In the genomic region with DNA sequence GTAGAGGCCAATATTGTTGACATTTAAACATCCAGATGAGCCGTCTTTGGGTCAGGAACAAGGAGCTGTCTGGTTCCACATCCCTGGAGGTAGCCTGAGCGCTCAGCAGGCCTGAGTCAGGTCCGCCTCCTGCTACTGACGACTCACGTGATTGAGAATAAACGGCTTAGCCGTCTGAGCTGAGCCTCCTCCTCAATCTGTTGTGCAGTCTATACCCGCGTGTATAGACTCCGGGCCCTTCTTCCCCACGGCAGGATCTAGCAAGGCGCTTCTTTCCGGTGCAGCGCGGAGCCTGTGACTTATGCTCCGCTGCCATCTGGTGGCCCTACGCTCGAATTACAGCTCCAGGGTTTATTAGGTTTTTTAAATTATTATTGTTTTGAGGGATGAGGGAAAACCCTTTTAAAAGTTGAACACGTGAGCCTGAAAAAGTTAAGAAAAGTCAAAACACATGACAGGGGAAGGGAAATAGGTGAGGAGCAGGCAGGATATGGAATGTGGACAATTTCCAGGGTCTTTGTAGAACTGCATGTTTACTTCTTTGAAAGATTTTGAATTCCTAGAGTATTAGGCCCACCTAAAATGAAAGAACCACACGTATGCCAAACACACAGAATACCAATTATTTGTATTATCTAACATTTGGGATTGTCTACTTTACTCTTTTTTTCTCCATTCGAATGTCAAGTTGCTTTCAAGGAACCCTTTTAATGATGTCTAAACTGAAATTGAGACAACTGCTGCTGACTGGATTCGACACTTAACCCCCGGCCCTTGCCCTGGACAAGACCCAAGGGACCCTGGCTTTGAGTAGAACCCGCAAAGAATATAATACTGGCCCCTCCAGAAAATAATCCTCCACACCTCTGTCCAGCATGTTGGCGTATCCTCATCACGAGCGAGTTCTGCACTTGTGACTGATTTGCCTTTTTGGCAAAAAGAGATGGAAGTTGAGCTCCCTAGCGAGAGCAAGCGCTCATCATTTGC, we compare ENCODE assay signal across 8 cellular contexts.
A peak's percentile ranks its signal among the peaks of the same experiment; 100 is the strongest.
DNase-seq lines count a peak whose midpoint lies in the region; ATAC-seq and TF ChIP-seq lines count a peak whose summit lies in the region.

No MANE protein-coding gene starts in this region.

- TF ChIP-seq CTCF in BJ (IDR thresholded peaks at IDR 0.05; ENCODE audit: insufficient read depth, low read depth, low read length), result peak; percentile 89

- H3K27me3 ChIP-seq in BJ (ENCODE audit: control insufficient read depth, insufficient read depth, low read length), result no peaks in the 10 kb centered on the region

- CTCF ChIA-PET in BJ (lab: Yijun Ruan, JAX), result interaction anchor here (0.6 to 3.6 kb wide), 32 partner anchors 10 to 469 kb away, joined by 3 to 70 read pairs (median 4); no protein-coding TSS in a partner anchor
- CTCF ChIA-PET in activated CD4-positive, alpha-beta memory T cell treated with anti-CD3 and anti-CD28 coated beads for 36 hours (lab: Charles Lee), result interaction anchor here (0.6 to 5.4 kb wide), 28 partner anchors 9 to 323 kb away, joined by 3 to 174 read pairs (median 4); no protein-coding TSS in a partner anchor

- H3K4me1 Mint-ChIP-seq in activated CD4-positive, alpha-beta memory T cell treated with anti-CD3 and anti-CD28 coated beads for 36 hours (ENCODE audit: low read depth), result no peaks in the 10 kb centered on the region
- H3K4me1 Mint-ChIP-seq in memory B cell, result no peaks in the 10 kb centered on the region

- H3K27ac Mint-ChIP-seq in activated CD4-positive, alpha-beta memory T cell treated with anti-CD3 and anti-CD28 coated beads for 36 hours, result no peak overlapping the region
- no peak overlapping the region for H3K27ac Mint-ChIP-seq in memory B cell

- H3K36me3 Mint-ChIP-seq in activated CD4-positive, alpha-beta memory T cell treated with anti-CD3 and anti-CD28 coated beads for 36 hours, result no peaks in the 10 kb centered on the region
- H3K36me3 Mint-ChIP-seq in memory B cell, result no peaks in the 10 kb centered on the region

- H3K4me3 ChIP-seq in BJ (ENCODE audit: low read depth, low read length), result no peak overlapping the region

- DNase-seq in BJ (ENCODE audit: low read depth), result no peak
- DNase-seq in NCI-H748 treated with DMSO at 0.1 percent for 48 hours (lab: John Stamatoyannopoulos, UW), result peak; percentile 71
- peak; percentile 66 for DNase-seq in activated CD4-positive, alpha-beta memory T cell treated with anti-CD3 and anti-CD28 coated beads for 36 hours
- DNase-seq in effector CD8-positive, alpha-beta T cell (lab: John Stamatoyannopoulos, UW), result peak; percentile 42
- peak; percentile 26 to 29 for DNase-seq in memory B cell (ENCODE audit: low spot score in 2 of 2)
- peak; percentile 28 to 40 for DNase-seq in stimulated activated CD8-positive, alpha-beta memory T cell treated with anti-CD3 and anti-CD28 coated beads, Interleukin-2, amount 100 ng/mL, for 48 hours (ENCODE audit: low read depth in 2 of 2)

- H3K27me3 Mint-ChIP-seq in activated CD4-positive, alpha-beta memory T cell treated with anti-CD3 and anti-CD28 coated beads for 36 hours, result no peaks in the 10 kb centered on the region
- peaks cover 2% of the 10 kb centered on the region for H3K27me3 Mint-ChIP-seq in memory B cell

- peak; percentile 90 for ATAC-seq in GM19351 (IDR thresholded peaks at IDR 0.05; ENCODE audit: unreplicated experiment)
- peak; percentile 88 for ATAC-seq in HG03520 (IDR thresholded peaks at IDR 0.05; ENCODE audit: unreplicated experiment)
- ATAC-seq in memory B cell (ENCODE audit: low read depth), result peak; percentile 66

- intact Hi-C loops in activated CD4-positive, alpha-beta memory T cell treated with anti-CD3 and anti-CD28 coated beads for 36 hours (cut with micrococcal nuclease), result loop anchor here (1.0 to 2.0 kb wide), 2 partner anchors 23 to 311 kb away; no protein-coding TSS in a partner anchor

- POLR2A ChIA-PET in BJ (lab: Charles Lee), result no interaction called here
- POLR2A ChIA-PET in activated CD4-positive, alpha-beta memory T cell treated with anti-CD3 and anti-CD28 coated beads for 36 hours (lab: Charles Lee), result no interaction called here

- H3K36me3 ChIP-seq in BJ (ENCODE audit: control insufficient read depth, insufficient read depth, low read length), result no peaks in the 10 kb centered on the region

- no peak overlapping the region for H3K4me3 Mint-ChIP-seq in activated CD4-positive, alpha-beta memory T cell treated with anti-CD3 and anti-CD28 coated beads for 36 hours
- no peak overlapping the region for H3K4me3 Mint-ChIP-seq in memory B cell

- no peaks in the 10 kb centered on the region for H3K9me3 Mint-ChIP-seq in activated CD4-positive, alpha-beta memory T cell treated with anti-CD3 and anti-CD28 coated beads for 36 hours
- H3K9me3 Mint-ChIP-seq in memory B cell, result no peaks in the 10 kb centered on the region
